1 cellular context compared by ENCODE assay signal in genomic region chr20:50264534-50265145, GRCh38.
TF ChIP-seq lines count a peak whose summit lies in the region.

No MANE protein-coding gene starts in this region.

TF ChIP-seq in HepG2, 621 proteins besides CTCF, POLR2A, EP300 and RAD21 (continues in another document):
- TF ChIP-seq PRDM10 (CRISPR knock-in tag; IDR thresholded peaks at IDR 0.05; ENCODE audit: low read depth) = no peak
- 0 out of 2 replicates have a peak, but pooled peaks have one; percentile 69 for TF ChIP-seq DZIP1 (CRISPR knock-in tag; IDR thresholded peaks at IDR 0.05)
- TF ChIP-seq ZBTB8A (CRISPR knock-in tag; IDR thresholded peaks at IDR 0.05; ENCODE audit: borderline replicate concordance, low read depth) = no peak
- peak; percentile 22; the same call in 1 of the 2 replicates for TF ChIP-seq ZNF687 (CRISPR knock-in tag; IDR thresholded peaks at IDR 0.05)
- no peak for TF ChIP-seq ZNF670 (CRISPR knock-in tag; IDR thresholded peaks at IDR 0.05; ENCODE audit: borderline replicate concordance)
- TF ChIP-seq PRPF4 (IDR thresholded peaks at IDR 0.05; ENCODE audit: low read depth, low read length, poor library complexity, severe bottlenecking) = no peak
- peak; percentile 89 for TF ChIP-seq KDM1A (CRISPR knock-in tag; IDR thresholded peaks at IDR 0.05)
- no peak for TF ChIP-seq SMARCC2 (IDR thresholded peaks at IDR 0.05)
- TF ChIP-seq LBX2 (CRISPR knock-in tag; IDR thresholded peaks at IDR 0.05; ENCODE audit: borderline replicate concordance) = no peak
- TF ChIP-seq BRD4 (CRISPR knock-in tag; IDR thresholded peaks at IDR 0.05) = peak; percentile 49; the same call in 1 of the 2 replicates
- no peak for TF ChIP-seq TBL1XR1 (IDR thresholded peaks at IDR 0.05; ENCODE audit: borderline replicate concordance, low read length, partially characterized antibody)
- TF ChIP-seq ESRRA (CRISPR knock-in tag; IDR thresholded peaks at IDR 0.05; ENCODE audit: low read depth) = 0 out of 2 replicates have a peak, but pooled peaks have one; percentile 33
- no peak for TF ChIP-seq ZNF570 (CRISPR knock-in tag; IDR thresholded peaks at IDR 0.05; ENCODE audit: borderline replicate concordance)
- no peak for TF ChIP-seq FIP1L1 (IDR thresholded peaks at IDR 0.05; ENCODE audit: borderline replicate concordance, insufficient read depth, low read depth, low read length)
- TF ChIP-seq PATZ1 (CRISPR knock-in tag; IDR thresholded peaks at IDR 0.05) = peak; percentile 27; the same call in 1 of the 2 replicates
- 0 out of 2 replicates have a peak, but pooled peaks have one; percentile 16 for TF ChIP-seq SALL1 (CRISPR knock-in tag; IDR thresholded peaks at IDR 0.05)
- no peak for TF ChIP-seq SAFB2 (CRISPR knock-in tag; IDR thresholded peaks at IDR 0.05; ENCODE audit: borderline replicate concordance, low read depth)
- no peak for TF ChIP-seq MLX (CRISPR knock-in tag; IDR thresholded peaks at IDR 0.05)
- no peak for TF ChIP-seq DDIT3 (CRISPR knock-in tag; IDR thresholded peaks at IDR 0.05)
- TF ChIP-seq ZFP91 (CRISPR knock-in tag; IDR thresholded peaks at IDR 0.05; ENCODE audit: borderline replicate concordance) = peak; percentile 35; the same call in 1 of the 2 replicates
- TF ChIP-seq ZNF564 (CRISPR knock-in tag; IDR thresholded peaks at IDR 0.05) = no peak
- TF ChIP-seq ZNF207 (IDR thresholded peaks at IDR 0.05; ENCODE audit: borderline replicate concordance) = no peak
- no peak for TF ChIP-seq ZNF883 (CRISPR knock-in tag; IDR thresholded peaks at IDR 0.05; ENCODE audit: not compliant biosample characterization)
- no peak for TF ChIP-seq RELA (CRISPR knock-in tag; IDR thresholded peaks at IDR 0.05)
- TF ChIP-seq CHD4 (IDR thresholded peaks at IDR 0.05; ENCODE audit: borderline replicate concordance, low read length) = 0 out of 2 replicates have a peak, but pooled peaks have one; percentile 56
- TF ChIP-seq CEBPB (IDR thresholded peaks at IDR 0.05; ENCODE audit: borderline replicate concordance, low read depth, low read length) = 0 out of 2 replicates have a peak, but pooled peaks have one; percentile 9
- no peak for TF ChIP-seq SCMH1 (CRISPR knock-in tag; IDR thresholded peaks at IDR 0.05; ENCODE audit: borderline replicate concordance)
- TF ChIP-seq KDM6A (CRISPR knock-in tag; IDR thresholded peaks at IDR 0.05; ENCODE audit: low read depth) = no peak
- TF ChIP-seq ZHX1 (CRISPR knock-in tag; IDR thresholded peaks at IDR 0.05; ENCODE audit: low read depth) = no peak
- peak; percentile 89 for TF ChIP-seq ZMYM3 (CRISPR knock-in tag; IDR thresholded peaks at IDR 0.05)
- TF ChIP-seq ZNF616 (CRISPR knock-in tag; IDR thresholded peaks at IDR 0.05; ENCODE audit: low read depth) = no peak
- TF ChIP-seq FOXC1 (CRISPR knock-in tag; IDR thresholded peaks at IDR 0.05; ENCODE audit: borderline replicate concordance) = no peak
- TF ChIP-seq ZNF326 (CRISPR knock-in tag; IDR thresholded peaks at IDR 0.05; ENCODE audit: borderline replicate concordance) = no peak
- no peak for TF ChIP-seq CENPBD1 (CRISPR knock-in tag; IDR thresholded peaks at IDR 0.05; ENCODE audit: borderline replicate concordance, low read depth)
- TF ChIP-seq RCOR2 (CRISPR knock-in tag; IDR thresholded peaks at IDR 0.05) = peak; percentile 19; the same call in 1 of the 2 replicates
